ENCODE assay signal across 10 cellular contexts in the genomic region with DNA sequence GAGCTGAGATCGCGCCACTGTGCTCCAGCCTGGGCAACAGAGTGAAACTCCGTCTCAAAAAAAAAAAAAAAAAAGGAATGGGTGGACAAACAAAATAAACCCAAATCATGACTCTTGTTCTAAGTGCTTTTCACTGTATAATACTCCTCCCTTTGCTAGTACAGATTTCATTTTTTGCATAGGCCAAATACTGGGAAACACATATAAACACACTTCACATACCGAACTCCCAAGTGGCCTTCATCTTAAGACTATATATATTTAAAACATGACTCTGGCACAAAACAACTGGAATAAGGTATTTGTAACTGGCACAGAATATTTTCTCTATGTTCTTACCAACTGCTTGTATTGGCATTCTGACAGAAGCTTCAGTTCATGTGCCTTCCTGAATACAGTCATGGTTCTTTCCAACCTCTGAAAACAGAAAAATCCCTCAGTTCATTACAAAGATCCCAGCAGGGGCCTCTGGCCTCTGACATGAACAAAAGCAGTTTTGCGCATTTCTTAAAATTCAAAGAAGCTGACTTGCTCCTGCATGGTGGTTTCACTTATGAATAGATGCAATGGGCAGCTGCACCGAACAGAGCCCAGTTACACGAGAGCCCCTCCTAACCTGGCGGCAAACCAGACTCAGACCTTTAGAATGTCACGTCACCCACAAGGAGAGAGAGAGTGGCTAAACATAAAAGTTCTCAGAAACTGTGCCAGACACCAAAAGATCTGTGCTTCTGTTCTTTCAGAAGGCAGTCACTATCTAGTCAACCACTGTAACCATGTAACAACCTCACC. TPM values are rescaled to one million over a fixed set of nuclear protein-coding genes. Genes with fewer than 3 reads are reported as not detected.
DNase-seq lines count a peak whose midpoint lies in the region; ATAC-seq, FAIRE-seq and TF ChIP-seq lines count a peak whose summit lies in the region.
"Had no signal": no experiment of that assay in that cellular context is flagged by ENCODE, and none has a peak within 500 bp of the region (broad histone marks: within the 10 kb centered on the region; RNA-seq: fewer than 3 reads in every experiment).

No MANE protein-coding gene starts in this region.

- TF ChIP-seq RAD21 in GM12878 (IDR thresholded peaks at IDR 0.05; ENCODE audit: insufficient read depth, low read depth, low read length) = no peak

- H3K9me2 ChIP-seq in PC-9 (ENCODE audit: insufficient read depth) = no peaks in the 10 kb centered on the region

- H3K27me3 ChIP-seq in GM12878 (replicated peaks in 1 of 2; ENCODE audit: control insufficient read depth in 2 of 2, insufficient read depth in 2 of 2, low read length in 1 of 2) = no peaks in the 10 kb centered on the region
- H3K27me3 ChIP-seq in PC-9 (ENCODE audit: insufficient read depth, low read depth) = no peaks in the 10 kb centered on the region

- no peak overlapping the region for H3K9ac ChIP-seq in GM12878 (ENCODE audit: control insufficient read depth, insufficient read depth, low read length)

- TF ChIP-seq EP300 in GM12878 (IDR thresholded peaks at IDR 0.05; ENCODE audit: borderline replicate concordance in 1 of 2, control insufficient read depth in 1 of 2, low read depth in 2 of 2, low read length in 2 of 2) = no peak

- CTCF ChIA-PET in AG04449 (lab: Yijun Ruan, JAX) (no interaction called here), GM12878 (lab: Yijun Ruan, JAX) (no interaction called here), PC-9 (lab: Charles Lee) (no interaction called here)

- SMC1A ChIA-PET in GM12878 (lab: Charles Lee; ENCODE audit: uncharacterized antibody, unreplicated experiment) = no interaction called here

- in situ Hi-C loops in GM12878 (cut with MboI) = no loop called here

- peaks cover 4% of the 10 kb centered on the region for H3K4me1 Mint-ChIP-seq in T-helper 2 cell treated with Interferon-gamma antibody and Interleukin-4, amounts not matched to agents 5 μg/mL and 100 μg/mL, for 36 hours (ENCODE audit: low read depth)
- peaks cover 3 to 20% (median 17%) of the 10 kb centered on the region in 3 donors for H3K4me1 Mint-ChIP-seq in naive B cell

- H3K36me3 ChIP-seq in GM12878 (ENCODE audit: control insufficient read depth in 2 of 2, insufficient read depth in 2 of 2, low read length in 1 of 2) (peaks cover 9 to 20% of the 10 kb centered on the region in 2 experiments), PC-9 (ENCODE audit: low read depth) (peaks cover 17% of the 10 kb centered on the region)

- H3K4me3 Mint-ChIP-seq in T-helper 2 cell treated with Interferon-gamma antibody and Interleukin-4, amounts not matched to agents 5 μg/mL and 100 μg/mL, for 36 hours = no peak overlapping the region
- no peak overlapping the region for H3K4me3 Mint-ChIP-seq in naive B cell

- WGBS in GM12878 (ENCODE audit: insufficient coverage, insufficient replicate concordance, low lambda C conversion rate, missing lambda C conversion rate) = 73% methylated on average over 8 of the region's 9 CpGs

- H3K9me3 Mint-ChIP-seq in T-helper 2 cell treated with Interferon-gamma antibody and Interleukin-4, amounts not matched to agents 5 μg/mL and 100 μg/mL, for 36 hours = no peaks in the 10 kb centered on the region
- no peaks in the 10 kb centered on the region for H3K9me3 Mint-ChIP-seq in naive B cell

- H3K79me2 ChIP-seq in GM12878 (ENCODE audit: control insufficient read depth, insufficient read depth, low read length) = no peaks in the 10 kb centered on the region
- H3K79me2 ChIP-seq in PC-9 (ENCODE audit: low read depth) = no peaks in the 10 kb centered on the region

- H3K4me1 ChIP-seq in GM12878 (ENCODE audit: control insufficient read depth, insufficient read depth, low read length) (no peaks in the 10 kb centered on the region), PC-9 (replicated peaks; ENCODE audit: insufficient read depth) (no peaks in the 10 kb centered on the region)

- no peak for FAIRE-seq in GM12878 (lab: Jason Lieb, UNC)
- FAIRE-seq: endometrium had no signal

- no peaks in the 10 kb centered on the region for H3K9me3 ChIP-seq in GM12878 (replicated peaks; ENCODE audit: control insufficient read depth, insufficient read depth, low read length)
- H3K9me3 ChIP-seq in PC-9 (ENCODE audit: insufficient read depth, low read depth) = no peaks in the 10 kb centered on the region

- DNase-seq in AG04449 (ENCODE audit: low read depth, low spot score) (peak; percentile 44), GM12878 (ENCODE audit: low read depth, low spot score) (no peak), naive B cell (no peak), SKM-1 (lab: John Stamatoyannopoulos, UW; ENCODE audit: unreplicated experiment) (no peak), PC-9 (no peak)
- no peak for DNase-seq in T-helper 2 cell treated with Interferon-gamma antibody and Interleukin-4, amounts not matched to agents 5 μg/mL and 100 μg/mL, for 36 hours (ENCODE audit: low spot score)
- DNase-seq: left cardiac atrium had no signal

- TF ChIP-seq CTCF in AG04449 (IDR thresholded peaks at IDR 0.05; ENCODE audit: insufficient read depth, low read length, missing control alignments) (no peak), GM12878 (IDR thresholded peaks at IDR 0.05 in 2 of 3, conservative IDR thresholded peaks at IDR 0.05 in 1 of 3; ENCODE audit: control insufficient read depth in 2 of 3, extremely low read depth in 1 of 3, insufficient read depth in 1 of 3, low read depth in 3 of 3, low read length in 3 of 3) (no peak), PC-9 (conservative IDR thresholded peaks at IDR 0.05) (no peak)

- no peaks in the 10 kb centered on the region for H3F3A ChIP-seq in PC-9 (ENCODE audit: insufficient read depth, low read depth)

- TF ChIP-seq POLR2A in GM12878 (IDR thresholded peaks at IDR 0.05; ENCODE audit: low read depth, low read length) = no peak

- H3K4me3 ChIP-seq in AG04449 (ENCODE audit: low read depth, low read length) (no peak overlapping the region), GM12878 (no peak overlapping the region), PC-9 (no peak overlapping the region)

- H3K36me3 Mint-ChIP-seq in T-helper 2 cell treated with Interferon-gamma antibody and Interleukin-4, amounts not matched to agents 5 μg/mL and 100 μg/mL, for 36 hours (ENCODE audit: low read depth) = peaks cover 46% of the 10 kb centered on the region
- peaks cover 9 to 12% of the 10 kb centered on the region in 2 donors for H3K36me3 Mint-ChIP-seq in naive B cell

- no peak for ATAC-seq in GM12878
- ATAC-seq in naive B cell (ENCODE audit: low read depth in 2 of 2) = no peak
- no peak for ATAC-seq in HG03442 (IDR thresholded peaks at IDR 0.05; ENCODE audit: unreplicated experiment)
- ATAC-seq in GM19035 (IDR thresholded peaks at IDR 0.05; ENCODE audit: unreplicated experiment) = no peak
- ATAC-seq: left cardiac atrium had no signal

- H3K4me2 ChIP-seq in GM12878 (ENCODE audit: control insufficient read depth, insufficient read depth) (no peak overlapping the region), PC-9 (no peak overlapping the region)

- H4K20me1 ChIP-seq in GM12878 (ENCODE audit: control insufficient read depth, insufficient read depth) (no peaks in the 10 kb centered on the region), PC-9 (ENCODE audit: insufficient read depth) (no peaks in the 10 kb centered on the region; the same call in 1 of the 2 replicates)

- H3K27ac ChIP-seq in GM12878 (ENCODE audit: control insufficient read depth, insufficient read depth) (no peak overlapping the region), PC-9 (no peak overlapping the region)

- POLR2A ChIA-PET in AG04449 (lab: Yijun Ruan, JAX) (no interaction called here), GM12878 (lab: Charles Lee) (interaction anchor here (0.6 to 0.9 kb wide), 3 partner anchors 9 to 343 kb away, joined by 3 to 4 read pairs (median 3); no protein-coding TSS in a partner anchor), PC-9 (lab: Charles Lee; ENCODE audit: unreplicated experiment) (no interaction called here)

- BruUV-seq in GM12878 (replicated peaks; lab: Mats Ljungman, UMichigan) (TSS peak; percentile 37), PC-9 (replicated peaks; lab: Mats Ljungman, UMichigan) (no TSS peak)

- peak overlapping the region; percentile 60 for H3K27ac Mint-ChIP-seq in T-helper 2 cell treated with Interferon-gamma antibody and Interleukin-4, amounts not matched to agents 5 μg/mL and 100 μg/mL, for 36 hours
- H3K27ac Mint-ChIP-seq in naive B cell = peak overlapping the region in 4 of 6 donors; percentile 22 to 64 (median 44)

- H2AFZ ChIP-seq in GM12878 (ENCODE audit: control insufficient read depth, low read depth, low read length) (no peak overlapping the region), PC-9 (no peak overlapping the region)

- no peaks in the 10 kb centered on the region for H3K27me3 Mint-ChIP-seq in T-helper 2 cell treated with Interferon-gamma antibody and Interleukin-4, amounts not matched to agents 5 μg/mL and 100 μg/mL, for 36 hours (ENCODE audit: low read depth)
- no peaks in the 10 kb centered on the region for H3K27me3 Mint-ChIP-seq in naive B cell

- RAD21 ChIA-PET in GM12878 (lab: Charles Lee; ENCODE audit: unreplicated experiment) = no interaction called here

- intact Hi-C loops in GM12878 (cut with micrococcal nuclease; ENCODE audit: unreplicated experiment) (no loop called here), PC-9 (cut with micrococcal nuclease; ENCODE audit: unreplicated experiment) (no loop called here)

RNA-seq across cellular contexts. Expression of a gene that starts 19.1 kb away (rescaled TPM):
- 0.98 and 2.9 TPM in 2 replicates for total RNA-seq in GM12878 (2013; cell fraction: nucleolus; rRNA removed)
- total RNA-seq in GM12878 (2014; rRNA removed) = 41.7 and 41.9 TPM in 2 replicates
- total RNA-seq in GM12878 (2014; rRNA removed; fragmentation: Illumina TruSeq; extraction: Trizol) = 29.3 and 32.8 TPM in 2 replicates
- total RNA-seq in GM12878 (2021) = 25.6 and 31.2 TPM in 2 replicates
- polyA plus RNA-seq in GM12878 (2011; ENCODE audit: low read depth) = 14.7 TPM
- polyA plus RNA-seq in GM12878 (2011; rRNA removed) = 25.1 and 30.0 TPM in 2 replicates
- polyA plus RNA-seq in GM12878 (2011; cell fraction: cytosol; rRNA removed) = 37.4 and 43.0 TPM in 2 replicates
- polyA plus RNA-seq in GM12878 (2011; cell fraction: nucleus; rRNA removed) = 14.0 and 14.7 TPM in 2 replicates
- 17.1 and 18.1 TPM in 2 replicates for polyA plus RNA-seq in GM12878 (2012)
- 30.0 and 33.3 TPM in 2 replicates for polyA plus RNA-seq in GM12878 (2014; fragmentation: Illumina TruSeq; extraction: Trizol)
- 10 to 100 TPM in 1 of 2 experiments, 1 to 10 TPM in 1; 6.3 to 15.9 TPM for polyA plus RNA-seq in GM12878 (2014; fragmentation: Nextera tagmentation; extraction: Ambion mirVana)
- 35.3 and 42.3 TPM in 2 replicates for polyA plus RNA-seq in GM12878 (2014; rRNA removed)
- polyA plus RNA-seq in GM12878 (2016; fragmentation: Nextera tagmentation; extraction: Ambion mirVana) = 10 to 100 TPM; 35.7 to 39.9 TPM
- 22.5 and 23.1 TPM in 2 replicates for polyA minus RNA-seq in GM12878 (2011; rRNA and poly(A)+ RNA removed)
- polyA minus RNA-seq in GM12878 (2011; cell fraction: cytosol; rRNA and poly(A)+ RNA removed) = 12.0 and 13.2 TPM in 2 replicates
- polyA minus RNA-seq in GM12878 (2011; cell fraction: nucleus; rRNA and poly(A)+ RNA removed) = 3.1 and 3.4 TPM in 2 replicates
- polyA plus RNA-seq in naive B cell (ENCODE audit: low read depth in 6 of 6) = 10 to 100 TPM; 63.0 to 81.4 (median 66.9) TPM
- total RNA-seq in PC-9 (2021) = 48.3 and 56.8 TPM in 2 replicates

RNA-seq across cellular contexts. Expression of a gene that starts 23.4 kb away (rescaled TPM):
- 90.8 and 99.2 TPM in 2 replicates for total RNA-seq in GM12878 (2013; cell fraction: nucleolus; rRNA removed)
- total RNA-seq in GM12878 (2014; rRNA removed) = 47.4 and 65.7 TPM in 2 replicates
- total RNA-seq in GM12878 (2014; rRNA removed; fragmentation: Illumina TruSeq; extraction: Trizol) = 69.4 and 69.9 TPM in 2 replicates
- 90.8 and 91.7 TPM in 2 replicates for total RNA-seq in GM12878 (2021)
- 32.8 TPM for polyA plus RNA-seq in GM12878 (2011; ENCODE audit: low read depth)
- 76.6 and 130 TPM in 2 replicates for polyA plus RNA-seq in GM12878 (2011; rRNA removed)
- polyA plus RNA-seq in GM12878 (2011; cell fraction: cytosol; rRNA removed) = 13.8 and 16.0 TPM in 2 replicates
- polyA plus RNA-seq in GM12878 (2011; cell fraction: nucleus; rRNA removed) = 40.8 and 55.5 TPM in 2 replicates
- 53.1 and 54.7 TPM in 2 replicates for polyA plus RNA-seq in GM12878 (2012)
- polyA plus RNA-seq in GM12878 (2014; fragmentation: Illumina TruSeq; extraction: Trizol) = 59.3 and 69.8 TPM in 2 replicates
- polyA plus RNA-seq in GM12878 (2014; fragmentation: Nextera tagmentation; extraction: Ambion mirVana) = 100 to 1,000 TPM; 134 to 137 TPM
- 59.8 and 70.2 TPM in 2 replicates for polyA plus RNA-seq in GM12878 (2014; rRNA removed)
- 100 to 1,000 TPM; 136 to 138 TPM for polyA plus RNA-seq in GM12878 (2016; fragmentation: Nextera tagmentation; extraction: Ambion mirVana)
- polyA minus RNA-seq in GM12878 (2011; rRNA and poly(A)+ RNA removed) = 12.7 and 20.3 TPM in 2 replicates
- polyA minus RNA-seq in GM12878 (2011; cell fraction: cytosol; rRNA and poly(A)+ RNA removed) = 11.1 and 17.2 TPM in 2 replicates
- 8.8 and 15.8 TPM in 2 replicates for polyA minus RNA-seq in GM12878 (2011; cell fraction: nucleus; rRNA and poly(A)+ RNA removed)
- 10 to 100 TPM; 36.2 to 95.7 (median 71.9) TPM for polyA plus RNA-seq in naive B cell (ENCODE audit: low read depth in 6 of 6)
- 55.2 and 67.8 TPM in 2 replicates for total RNA-seq in PC-9 (2021)

RNA-seq across cellular contexts. Expression of a gene that starts 58.7 kb away (rescaled TPM):
- 66.0 and 67.3 TPM in 2 replicates for total RNA-seq in GM12878 (2013; cell fraction: nucleolus; rRNA removed)
- total RNA-seq in GM12878 (2014; rRNA removed) (19.2 and 23.9 TPM in 2 replicates), GM12878 (2014; rRNA removed; fragmentation: Illumina TruSeq; extraction: Trizol) (65.6 and 66.5 TPM in 2 replicates), GM12878 (2021) (47.9 and 48.8 TPM in 2 replicates), PC-9 (2021) (20.1 and 27.0 TPM in 2 replicates)
- polyA plus RNA-seq in GM12878 (2011; ENCODE audit: low read depth) = 10.4 TPM
- polyA plus RNA-seq in GM12878 (2011; rRNA removed) (48.5 and 77.0 TPM in 2 replicates), GM12878 (2014; fragmentation: Illumina TruSeq; extraction: Trizol) (69.2 and 84.4 TPM in 2 replicates), GM12878 (2014; fragmentation: Nextera tagmentation; extraction: Ambion mirVana) (10 to 100 TPM; 25.5 to 32.0 TPM), GM12878 (2014; rRNA removed) (28.9 and 37.1 TPM in 2 replicates), GM12878 (2016; fragmentation: Nextera tagmentation; extraction: Ambion mirVana) (10 to 100 TPM; 23.7 to 26.1 TPM), naive B cell (ENCODE audit: low read depth in 6 of 6) (10 to 100 TPM; 16.4 to 28.4 (median 24.3) TPM)
- 15.8 and 16.9 TPM in 2 replicates for polyA plus RNA-seq in GM12878 (2011; cell fraction: cytosol; rRNA removed)
- 24.0 and 30.2 TPM in 2 replicates for polyA plus RNA-seq in GM12878 (2011; cell fraction: nucleus; rRNA removed)
- 23.0 and 28.0 TPM in 2 replicates for polyA plus RNA-seq in GM12878 (2012)
- polyA minus RNA-seq in GM12878 (2011; rRNA and poly(A)+ RNA removed) = 23.7 and 32.4 TPM in 2 replicates
- 15.1 and 25.4 TPM in 2 replicates for polyA minus RNA-seq in GM12878 (2011; cell fraction: cytosol; rRNA and poly(A)+ RNA removed)
- polyA minus RNA-seq in GM12878 (2011; cell fraction: nucleus; rRNA and poly(A)+ RNA removed) = 7.1 and 13.9 TPM in 2 replicates
